12 cellular contexts compared by ENCODE assay signal in the genomic region with DNA sequence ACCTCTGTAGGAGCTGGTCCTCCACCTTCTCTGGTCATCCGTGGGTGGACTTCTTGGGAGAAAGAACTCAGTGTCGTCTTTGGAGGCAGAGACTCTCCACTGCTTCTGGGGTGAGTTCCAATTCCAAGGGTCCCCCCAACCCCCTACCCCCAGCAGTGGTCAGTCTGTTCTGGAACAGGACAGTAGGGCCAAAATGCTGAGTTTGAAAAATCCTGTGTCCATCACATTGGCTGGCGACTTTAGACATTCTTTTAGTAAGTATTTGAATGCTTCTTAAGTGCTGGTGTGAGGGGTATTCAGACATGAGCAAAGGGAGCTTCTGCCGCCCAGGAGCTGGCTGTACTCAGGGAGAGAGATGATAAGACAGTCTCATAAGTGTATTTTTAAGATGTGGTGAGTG. TPM values are rescaled to one million over a fixed set of nuclear protein-coding genes. Genes with fewer than 3 reads are reported as not detected.
DNase-seq lines count a peak whose midpoint lies in the region; ATAC-seq and TF ChIP-seq lines count a peak whose summit lies in the region.
"Had no signal": no experiment of that assay in that cellular context is flagged by ENCODE, and none has a peak within 500 bp of the region (broad histone marks: within the 10 kb centered on the region; RNA-seq: fewer than 3 reads in every experiment).

No MANE protein-coding gene starts in this region.

- H2AK5ac ChIP-seq in mesenchymal stem cell (ENCODE audit: low read length, severe bottlenecking): no peak overlapping the region

- peak overlapping the region; percentile 79 for H3K4me3 Mint-ChIP-seq in activated T-helper 17 cell treated with anti-CD3 and anti-CD28 coated beads, Interleukin-2, amount 50 U/mL, for 72 hours

- no peak overlapping the region for H2BK12ac ChIP-seq in mesenchymal stem cell (ENCODE audit: low read length in 2 of 2)

- H2BK15ac ChIP-seq in mesenchymal stem cell (ENCODE audit: low read depth, poor library complexity, severe bottlenecking): no peak overlapping the region

- no peak overlapping the region for H2BK5ac ChIP-seq in mesenchymal stem cell (ENCODE audit: low read depth, low read length, poor library complexity, severe bottlenecking)

- ATAC-seq in left ventricle myocardium superior: no peak
- no peak for ATAC-seq in activated T-helper 17 cell treated with anti-CD3 and anti-CD28 coated beads, Interleukin-2, amount 50 U/mL, for 72 hours (replicated peaks)
- ATAC-seq in HG02623 (IDR thresholded peaks at IDR 0.05; ENCODE audit: unreplicated experiment): no peak
- no peak for ATAC-seq in GM21737 (IDR thresholded peaks at IDR 0.05; ENCODE audit: unreplicated experiment)
- ATAC-seq: left lobe of liver had no signal

- no peak for TF ChIP-seq CTCF in left ventricle myocardium inferior (IDR thresholded peaks at IDR 0.05; ENCODE audit: borderline replicate concordance)

- H4K91ac ChIP-seq in mesenchymal stem cell (ENCODE audit: low read length): no peak overlapping the region

- H3K9ac ChIP-seq in mesenchymal stem cell (ENCODE audit: low read length): peak overlapping the region; percentile 87

- H2BK120ac ChIP-seq in mesenchymal stem cell (ENCODE audit: low read depth, low read length): no peak overlapping the region

- H3K9me3 ChIP-seq in left ventricle myocardium inferior (replicated peaks) (no peaks in the 10 kb centered on the region), mesenchymal stem cell (ENCODE audit: control insufficient read depth, low read length) (no peaks in the 10 kb centered on the region)
- H3K9me3 ChIP-seq: testis had no signal

- peak overlapping the region; percentile 84 for H3K27ac Mint-ChIP-seq in activated T-helper 17 cell treated with anti-CD3 and anti-CD28 coated beads, Interleukin-2, amount 50 U/mL, for 72 hours

- H3K27me3 ChIP-seq in left ventricle myocardium inferior (ENCODE audit: low read depth) (no peaks in the 10 kb centered on the region), mesenchymal stem cell (ENCODE audit: control insufficient read depth in 1 of 2, insufficient read depth in 1 of 2, low read length in 2 of 2) (no peaks in the 10 kb centered on the region)
- H3K27me3 ChIP-seq: testis had no signal

- no peak overlapping the region for H3K4ac ChIP-seq in mesenchymal stem cell (ENCODE audit: low read depth in 1 of 2, low read length in 2 of 2)

- peaks cover 37% of the 10 kb centered on the region for H3K36me3 Mint-ChIP-seq in activated T-helper 17 cell treated with anti-CD3 and anti-CD28 coated beads, Interleukin-2, amount 50 U/mL, for 72 hours (ENCODE audit: low read depth)

- H3K4me3 ChIP-seq in left ventricle myocardium inferior (peak overlapping the region; percentile 90), mesenchymal stem cell (ENCODE audit: insufficient read depth in 1 of 2, low read depth in 1 of 2, low read length in 2 of 2) (peak overlapping the region in 1 of 2 experiments; percentile 86)
- H3K4me3 ChIP-seq: testis had no signal

- no peak overlapping the region for H3K18ac ChIP-seq in mesenchymal stem cell (ENCODE audit: low read depth in 1 of 2, low read length in 2 of 2)

- H3K27ac ChIP-seq in left ventricle myocardium inferior (replicated peaks) (no peak overlapping the region), mesenchymal stem cell (ENCODE audit: low read length, poor library complexity, severe bottlenecking) (no peak overlapping the region)
- H3K27ac ChIP-seq: testis had no signal

- H3K4me1 ChIP-seq in left ventricle myocardium inferior: peaks cover 38% of the 10 kb centered on the region
- H3K4me1 ChIP-seq in mesenchymal stem cell (ENCODE audit: control insufficient read depth, insufficient read depth, low read depth, low read length): peaks cover 23% of the 10 kb centered on the region

- H3K14ac ChIP-seq in mesenchymal stem cell (ENCODE audit: low read length in 2 of 2): no peak overlapping the region

- H3K9me3 Mint-ChIP-seq in activated T-helper 17 cell treated with anti-CD3 and anti-CD28 coated beads, Interleukin-2, amount 50 U/mL, for 72 hours: no peaks in the 10 kb centered on the region

- H3K79me1 ChIP-seq in mesenchymal stem cell (replicated peaks; ENCODE audit: low read length, poor library complexity, severe bottlenecking): peaks cover 58% of the 10 kb centered on the region

- no peak overlapping the region for H3K23ac ChIP-seq in mesenchymal stem cell (ENCODE audit: low read length in 2 of 2)

- no peak overlapping the region for H2AFZ ChIP-seq in mesenchymal stem cell (ENCODE audit: low read depth, low read length)

- intact Hi-C loops in left ventricle myocardium inferior (cut with micrococcal nuclease) (no loop called here), left ventricle myocardium superior (cut with micrococcal nuclease) (no loop called here)

- H3K4me1 Mint-ChIP-seq in activated T-helper 17 cell treated with anti-CD3 and anti-CD28 coated beads, Interleukin-2, amount 50 U/mL, for 72 hours: peaks cover 17% of the 10 kb centered on the region

- no peak overlapping the region for H3K4me2 ChIP-seq in mesenchymal stem cell (ENCODE audit: low read length, poor library complexity, severe bottlenecking)

- DNase-seq in left ventricle myocardium inferior (no peak), left ventricle myocardium superior (no peak), mesenchymal stem cell (no peak), NCI-H2107 (lab: John Stamatoyannopoulos, UW) (no peak), NCI-H2171 treated with DMSO at 0.1 percent for 48 hours (lab: John Stamatoyannopoulos, UW) (no peak)
- DNase-seq: foreskin melanocyte, NCI-H774, testis had no signal

- 95% methylated on average over 4 of the region's 4 CpGs for WGBS in mesenchymal stem cell

- no peak overlapping the region for H4K8ac ChIP-seq in mesenchymal stem cell (ENCODE audit: low read length)

- no peaks in the 10 kb centered on the region for H3K27me3 Mint-ChIP-seq in activated T-helper 17 cell treated with anti-CD3 and anti-CD28 coated beads, Interleukin-2, amount 50 U/mL, for 72 hours

- H3K36me3 ChIP-seq in left ventricle myocardium inferior (peaks cover 39% of the 10 kb centered on the region), mesenchymal stem cell (ENCODE audit: control insufficient read depth in 1 of 2, insufficient read depth in 2 of 2, low read depth in 1 of 2, low read length in 2 of 2) (peaks cover 35 to 49% of the 10 kb centered on the region in 2 experiments)

RNA-seq across cellular contexts. Expression of gene ZNF316, which starts 1.9 kb away (rescaled TPM):
- 17.7 TPM for total RNA-seq in left ventricle myocardium inferior
- total RNA-seq in left ventricle myocardium superior: 20.7 TPM
- total RNA-seq in activated T-helper 17 cell treated with anti-CD3 and anti-CD28 coated beads, Interleukin-2, amount 50 U/mL, for 72 hours: 10 to 100 TPM; 19.6 to 20.5 TPM
- 6.9 TPM for polyA plus RNA-seq in mesenchymal stem cell (2013, experiment 1 of 2)
- polyA plus RNA-seq in mesenchymal stem cell (2013, experiment 2 of 2): 6.4 TPM

RNA-seq across cellular contexts. Expression of gene ZNF853, which starts 23.6 kb away (rescaled TPM):
- total RNA-seq in left ventricle myocardium inferior (15.0 TPM), left ventricle myocardium superior (11.1 TPM)
- under 1 TPM; 0.22 to 0.48 TPM for total RNA-seq in activated T-helper 17 cell treated with anti-CD3 and anti-CD28 coated beads, Interleukin-2, amount 50 U/mL, for 72 hours
- 1.0 TPM for polyA plus RNA-seq in mesenchymal stem cell (2013, experiment 1 of 2)
- 1.00 TPM for polyA plus RNA-seq in mesenchymal stem cell (2013, experiment 2 of 2)

RNA-seq across cellular contexts. Expression of gene INTS15, which starts 49.2 kb away (rescaled TPM):
- total RNA-seq in left ventricle myocardium inferior: 14.4 TPM
- 16.9 TPM for total RNA-seq in left ventricle myocardium superior
- 10 to 100 TPM; 19.3 to 29.0 TPM for total RNA-seq in activated T-helper 17 cell treated with anti-CD3 and anti-CD28 coated beads, Interleukin-2, amount 50 U/mL, for 72 hours
- polyA plus RNA-seq in mesenchymal stem cell (2013, experiment 1 of 2): 15.4 TPM
- 15.4 TPM for polyA plus RNA-seq in mesenchymal stem cell (2013, experiment 2 of 2)
